ENCODE assay signal across 1 cellular context in the genomic region with DNA sequence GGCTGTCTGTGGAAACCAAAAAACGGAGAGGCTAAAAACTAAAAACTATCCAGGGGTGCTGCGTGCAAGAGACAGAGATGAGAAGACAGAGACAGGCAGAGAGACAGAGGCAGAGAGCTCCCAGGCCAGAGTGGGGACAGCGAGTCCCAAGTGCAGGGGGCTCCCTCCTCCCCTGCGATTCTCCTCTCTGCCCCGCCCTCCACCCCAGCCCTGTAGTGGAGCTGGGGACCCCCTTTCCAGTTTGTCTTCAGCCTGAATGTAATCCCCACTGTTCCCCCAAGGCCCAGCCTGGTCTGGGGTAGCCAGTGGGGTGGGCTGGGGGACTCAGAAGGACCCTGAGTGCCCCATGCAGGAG.
TF ChIP-seq lines count a peak whose summit lies in the region.

No MANE protein-coding gene starts in this region.

TF ChIP-seq in SK-N-SH, 30 proteins besides CTCF, POLR2A, EP300 and RAD21 (continued from another document):
- TF ChIP-seq IRF3 (IDR thresholded peaks at IDR 0.05; ENCODE audit: low read depth, low read length): no peak
- TF ChIP-seq RCOR1 (IDR thresholded peaks at IDR 0.05; ENCODE audit: low read length): no peak
- no peak for TF ChIP-seq FOXJ3 (CRISPR knock-in tag; IDR thresholded peaks at IDR 0.05)
- TF ChIP-seq MEF2A (IDR thresholded peaks at IDR 0.05; ENCODE audit: borderline replicate concordance, low read depth): no peak
- no peak for TF ChIP-seq NRF1 (IDR thresholded peaks at IDR 0.05; ENCODE audit: low read depth, low read length)
- TF ChIP-seq MXI1 (IDR thresholded peaks at IDR 0.05; ENCODE audit: low read depth, low read length): no peak
- TF ChIP-seq SIN3A (IDR thresholded peaks at IDR 0.05; ENCODE audit: borderline replicate concordance, low read depth, low read length): no peak
- TF ChIP-seq TEAD4 (IDR thresholded peaks at IDR 0.05; ENCODE audit: borderline replicate concordance, insufficient read depth): no peak
- no peak for TF ChIP-seq CHD2 (IDR thresholded peaks at IDR 0.05; ENCODE audit: low read length, partially characterized antibody)
- TF ChIP-seq REST (IDR thresholded peaks at IDR 0.05; ENCODE audit: low read depth, low read length): no peak
- TF ChIP-seq, protein P1, sequence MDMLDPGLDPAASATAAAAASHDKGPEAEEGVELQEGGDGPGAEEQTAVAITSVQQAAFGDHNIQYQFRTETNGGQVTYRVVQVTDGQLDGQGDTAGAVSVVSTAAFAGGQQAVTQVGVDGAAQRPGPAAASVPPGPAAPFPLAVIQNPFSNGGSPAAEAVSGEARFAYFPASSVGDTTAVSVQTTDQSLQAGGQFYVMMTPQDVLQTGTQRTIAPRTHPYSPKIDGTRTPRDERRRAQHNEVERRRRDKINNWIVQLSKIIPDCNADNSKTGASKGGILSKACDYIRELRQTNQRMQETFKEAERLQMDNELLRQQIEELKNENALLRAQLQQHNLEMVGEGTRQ (IDR thresholded peaks at IDR 0.05; ENCODE audit: borderline replicate concordance, low read depth, low read length): no peak
- TF ChIP-seq POLR2AphosphoS5 (IDR thresholded peaks at IDR 0.05; ENCODE audit: low read depth, low read length): no peak
- TF ChIP-seq GABPA (IDR thresholded peaks at IDR 0.05; ENCODE audit: low read depth): no peak
